In the genomic region with DNA sequence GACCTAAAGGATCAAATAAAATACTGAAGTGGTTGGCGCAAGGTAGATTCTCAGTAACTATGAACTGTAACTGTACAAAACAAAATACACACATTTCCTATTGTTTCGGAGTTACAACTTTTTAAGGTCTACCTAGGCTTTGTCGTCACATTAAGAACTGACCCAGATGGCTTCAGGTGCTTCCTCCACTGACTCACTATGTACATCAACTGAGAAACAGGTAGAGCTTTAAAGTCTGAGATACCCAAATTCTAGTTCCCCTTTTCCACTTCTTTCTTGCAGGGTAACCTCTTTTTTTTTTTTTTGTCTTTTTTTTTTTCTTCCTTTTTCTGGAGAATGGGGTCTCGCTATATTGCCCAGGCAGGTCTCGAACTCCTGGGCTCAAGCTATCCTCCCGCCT, we compare ENCODE assay signal across 19 cellular contexts. TPM values are rescaled to one million over a fixed set of nuclear protein-coding genes. Genes with fewer than 3 reads are reported as not detected.
DNase-seq lines count a peak whose midpoint lies in the region; ATAC-seq, FAIRE-seq and TF ChIP-seq lines count a peak whose summit lies in the region.
"Had no signal": no experiment of that assay in that cellular context is flagged by ENCODE, and none has a peak within 500 bp of the region (broad histone marks: within the 10 kb centered on the region; RNA-seq: fewer than 3 reads in every experiment).

No MANE protein-coding gene starts in this region.

- no peaks in the 10 kb centered on the region; a peak in 1 of 5 replicates for H3K27me3 ChIP-seq in HepG2 (ENCODE audit: control insufficient read depth in 1 of 2, insufficient read depth in 2 of 2, low read length in 2 of 2)
- H3K27me3 ChIP-seq in right lobe of liver, result no peaks in the 10 kb centered on the region
- no peaks in the 10 kb centered on the region for H3K27me3 ChIP-seq in K562 (ENCODE audit: control insufficient read depth in 2 of 2, insufficient read depth in 2 of 2, low read length in 2 of 2)
- no peaks in the 10 kb centered on the region for H3K27me3 ChIP-seq in effector memory CD4-positive, alpha-beta T cell (replicated peaks; ENCODE audit: control insufficient read depth, insufficient read depth, low read length, poor library complexity, severe bottlenecking)

- FAIRE-seq in HepG2 (lab: Jason Lieb, UNC) (no peak), K562 (lab: Jason Lieb, UNC) (no peak)
- FAIRE-seq: D721Med, GM19239, H1 had no signal

- H3K27me3 Mint-ChIP-seq in activated naive CD8-positive, alpha-beta T cell treated with anti-CD3 and anti-CD28 coated beads for 36 hours, result no peaks in the 10 kb centered on the region

- no peak overlapping the region for H3K4me2 ChIP-seq in HepG2 (ENCODE audit: low read depth, low read length)
- no peak overlapping the region for H3K4me2 ChIP-seq in K562 (ENCODE audit: insufficient read depth, low read length)

- H3K27ac ChIP-seq in HepG2 (ENCODE audit: extremely low read length, insufficient read depth, low read length), result no peak overlapping the region
- no peak overlapping the region for H3K27ac ChIP-seq in right lobe of liver
- H3K27ac ChIP-seq in K562 (ENCODE audit: extremely low read depth, low read depth, low read length), result no peak overlapping the region
- H3K27ac ChIP-seq in effector memory CD4-positive, alpha-beta T cell (ENCODE audit: insufficient read depth, low read length, poor library complexity, severe bottlenecking), result no peak overlapping the region

- H3K79me2 ChIP-seq in HepG2 (ENCODE audit: insufficient read depth, low read length) (peaks cover 49% of the 10 kb centered on the region), K562 (ENCODE audit: control insufficient read depth, insufficient read depth, low read length) (peaks cover 47% of the 10 kb centered on the region)

- no peaks in the 10 kb centered on the region for H3K9me3 Mint-ChIP-seq in activated naive CD8-positive, alpha-beta T cell treated with anti-CD3 and anti-CD28 coated beads for 36 hours
- H3K9me3 Mint-ChIP-seq: CD14-positive monocyte; CD8-positive, alpha-beta T cell; HFFc6 had no signal

- ATAC-seq in HepG2, result no peak
- no peak for ATAC-seq in right lobe of liver
- ATAC-seq in K562, result no peak
- no peak for ATAC-seq in HG03442 (IDR thresholded peaks at IDR 0.05; ENCODE audit: unreplicated experiment)
- ATAC-seq: CD8-positive, alpha-beta T cell had no signal

- BruUV-seq in HepG2 (replicated peaks; lab: Mats Ljungman, UMichigan) (TSS peak; percentile 10), K562 (replicated peaks; lab: Mats Ljungman, UMichigan) (no TSS peak)

- H3K27ac Mint-ChIP-seq in activated naive CD8-positive, alpha-beta T cell treated with anti-CD3 and anti-CD28 coated beads for 36 hours, result no peak overlapping the region
- H3K27ac Mint-ChIP-seq: CD8-positive, alpha-beta T cell; HFFc6 had no signal

- in situ Hi-C loops in HepG2 (cut with HindIII; ENCODE audit: extremely low pct_ligation_motif_present, low pct_unique_long_range_greater_than_20kb), result no loop called here
- in situ Hi-C loops in K562 (cut with MboI), result loop anchor here (10.0 kb wide), 1 partner anchor 180 kb away; no protein-coding TSS in a partner anchor

- POLR2A ChIA-PET in HepG2 (lab: Yijun Ruan, JAX) (no interaction called here), K562 (lab: Yijun Ruan, JAX) (interaction anchor here (0.7 to 1.0 kb wide), 2 partner anchors 9 to 20 kb away, joined by 4 read pairs; no protein-coding TSS in a partner anchor)

- peaks cover 87% of the 10 kb centered on the region for H3K36me3 Mint-ChIP-seq in activated naive CD8-positive, alpha-beta T cell treated with anti-CD3 and anti-CD28 coated beads for 36 hours

- TF ChIP-seq RAD21 in HepG2 (CRISPR knock-in tag; IDR thresholded peaks at IDR 0.05), result no peak
- TF ChIP-seq RAD21 in K562 (CRISPR knock-in tag; conservative IDR thresholded peaks at IDR 0.05 in 1 of 2, IDR thresholded peaks at IDR 0.05 in 1 of 2), result no peak

- H4K20me1 ChIP-seq in HepG2 (ENCODE audit: insufficient read depth, low read length) (peaks cover 66% of the 10 kb centered on the region), K562 (replicated peaks; ENCODE audit: control insufficient read depth, insufficient read depth, low read length) (peaks cover 34% of the 10 kb centered on the region)

- intact Hi-C loops in HepG2 (cut with micrococcal nuclease; ENCODE audit: unreplicated experiment), result loop anchor here (5.0 kb wide), 1 partner anchor 187 kb away; a partner anchor contains a TSS
- intact Hi-C loops in right lobe of liver (cut with DNase I), result loop anchor here in 1 of 2 donors (10.0 kb wide), 1 partner anchor 250 kb away; no protein-coding TSS in a partner anchor
- intact Hi-C loops in K562 (cut with micrococcal nuclease), result loop anchor here (5.0 kb wide), 1 partner anchor 187 kb away; a partner anchor contains a TSS

- 98% methylated on average over 6 of the region's 6 CpGs for WGBS in HepG2 (ENCODE audit: low lambda C conversion rate)
- 93% methylated on average over 5 of the region's 6 CpGs for WGBS in right lobe of liver (ENCODE audit: insufficient coverage, low coverage, low lambda C conversion rate, missing lambda C conversion rate)
- 100% methylated on average over 2 of the region's 6 CpGs for WGBS in K562 (ENCODE audit: insufficient coverage, low coverage, missing lambda C conversion rate)

- H3K4me1 Mint-ChIP-seq in activated naive CD8-positive, alpha-beta T cell treated with anti-CD3 and anti-CD28 coated beads for 36 hours, result peaks cover 39% of the 10 kb centered on the region

- no peak overlapping the region for H3K9ac ChIP-seq in HepG2 (ENCODE audit: insufficient read depth, low read depth, low read length)
- H3K9ac ChIP-seq in K562 (ENCODE audit: insufficient read depth in 1 of 2, low read depth in 2 of 2, low read length in 2 of 2), result no peak overlapping the region

- H3K4me3 ChIP-seq in HepG2 (replicated peaks in 1 of 3; ENCODE audit: insufficient read depth in 1 of 3, low read depth in 2 of 3, low read length in 3 of 3), result no peak overlapping the region
- no peak overlapping the region for H3K4me3 ChIP-seq in right lobe of liver
- no peak overlapping the region for H3K4me3 ChIP-seq in K562
- H3K4me3 ChIP-seq in effector memory CD4-positive, alpha-beta T cell (ENCODE audit: insufficient read depth, low read depth, low read length, poor library complexity, severe bottlenecking), result no peak overlapping the region
- H3K4me3 ChIP-seq: HAP-1 had no signal

- DNase-seq in HepG2 (ENCODE audit: low spot score), result no peak
- no peak for DNase-seq in right lobe of liver
- peak; percentile 21 for DNase-seq in MV-4-11 (lab: John Stamatoyannopoulos, UW)
- DNase-seq in K562 (ENCODE audit: extremely low read depth in 1 of 4, low spot score in 3 of 4), result no peak
- no peak for DNase-seq in effector memory CD4-positive, alpha-beta T cell
- DNase-seq in activated naive CD8-positive, alpha-beta T cell treated with anti-CD3 and anti-CD28 coated beads for 36 hours, result no peak
- DNase-seq: ACHN; CD8-positive, alpha-beta T cell; COR-L47; DND-41; GDM1; HFFc6; IMR-90 had no signal

- TF ChIP-seq POLR2A in HepG2 (IDR thresholded peaks at IDR 0.05; ENCODE audit: insufficient read depth in 1 of 2, low read depth in 2 of 2, low read length in 2 of 2) (no peak; a peak in 1 of 4 replicates), right lobe of liver (IDR thresholded peaks at IDR 0.05) (no peak), K562 (conservative IDR thresholded peaks at IDR 0.05) (no peak)

- H3K9me3 ChIP-seq in HepG2 (ENCODE audit: low read length) (no peaks in the 10 kb centered on the region), right lobe of liver (no peaks in the 10 kb centered on the region), K562 (replicated peaks; ENCODE audit: control insufficient read depth, insufficient read depth, low read depth, low read length) (no peaks in the 10 kb centered on the region)
- no peaks in the 10 kb centered on the region for H3K9me3 ChIP-seq in effector memory CD4-positive, alpha-beta T cell (ENCODE audit: control insufficient read depth, low read length)
- H3K9me3 ChIP-seq: HAP-1 had no signal

- TF ChIP-seq EP300 in HepG2 (IDR thresholded peaks at IDR 0.05; ENCODE audit: low read depth in 2 of 2, low read length in 2 of 2) (no peak), HepG2 (CRISPR knock-in tag; IDR thresholded peaks at IDR 0.05; ENCODE audit: borderline replicate concordance) (no peak), K562 (IDR thresholded peaks at IDR 0.05; ENCODE audit: low read length) (no peak)

- CTCF ChIA-PET in HepG2 (lab: Yijun Ruan, JAX; ENCODE audit: low intra/inter-chr PET ratio, low total read pairs) (no interaction called here), K562 (lab: Yijun Ruan, JAX; ENCODE audit: low intra/inter-chr PET ratio) (no interaction called here)

- TF ChIP-seq CTCF in HepG2 (CRISPR knock-in tag; IDR thresholded peaks at IDR 0.05) (no peak), right lobe of liver (IDR thresholded peaks at IDR 0.05) (no peak), K562 (IDR thresholded peaks at IDR 0.05 in 2 of 3, conservative IDR thresholded peaks at IDR 0.05 in 1 of 3; ENCODE audit: insufficient read depth in 2 of 3, low read depth in 1 of 3, low read length in 3 of 3) (no peak)

- H3K36me3 ChIP-seq in HepG2 (replicated peaks in 1 of 2; ENCODE audit: control insufficient read depth in 1 of 2, insufficient read depth in 2 of 2, low read length in 2 of 2), result peaks cover 50 to 81% of the 10 kb centered on the region in 2 experiments
- H3K36me3 ChIP-seq in right lobe of liver, result peaks cover 16 to 75% (median 56%) of the 10 kb centered on the region in 4 donors
- peaks cover 96% of the 10 kb centered on the region for H3K36me3 ChIP-seq in K562 (ENCODE audit: control insufficient read depth, insufficient read depth, low read length)
- peaks cover 75% of the 10 kb centered on the region for H3K36me3 ChIP-seq in effector memory CD4-positive, alpha-beta T cell (ENCODE audit: control insufficient read depth, insufficient read depth, low read length)

- H3K4me1 ChIP-seq in HepG2 (ENCODE audit: insufficient read depth, low read length) (peaks cover 52% of the 10 kb centered on the region), right lobe of liver (peaks cover 0 to 11% (median 4%) of the 10 kb centered on the region in 4 donors), K562 (replicated peaks in 1 of 2; ENCODE audit: control insufficient read depth in 2 of 2, insufficient read depth in 2 of 2, low read length in 2 of 2) (peaks cover 6 to 7% of the 10 kb centered on the region in 2 experiments; a peak in 4 of 5 replicates)
- H3K4me1 ChIP-seq in effector memory CD4-positive, alpha-beta T cell (ENCODE audit: control insufficient read depth, insufficient read depth, low read length, poor library complexity, severe bottlenecking), result peaks cover 12% of the 10 kb centered on the region

- H2AFZ ChIP-seq in HepG2 (ENCODE audit: low read length) (no peak overlapping the region), K562 (ENCODE audit: low read depth, low read length) (no peak overlapping the region)

- H3K9me1 ChIP-seq in K562 (ENCODE audit: control insufficient read depth, insufficient read depth, low read length), result peaks cover 10% of the 10 kb centered on the region

- H3K4me3 Mint-ChIP-seq in activated naive CD8-positive, alpha-beta T cell treated with anti-CD3 and anti-CD28 coated beads for 36 hours, result no peak overlapping the region
- H3K4me3 Mint-ChIP-seq: CD14-positive monocyte; CD8-positive, alpha-beta T cell; HFFc6 had no signal

RNA-seq across cellular contexts. Expression of a gene that starts 5.5 kb away (rescaled TPM):
- total RNA-seq in HepG2 (2016; rRNA removed; fragmentation: Illumina TruSeq; extraction: Trizol), result 778 and 844 TPM in 2 replicates
- 240 and 247 TPM in 2 replicates for total RNA-seq in HepG2 (2016; cell fraction: cytosol; rRNA removed; fragmentation: Illumina TruSeq; extraction: Trizol; ENCODE audit: low read depth)
- 807 and 874 TPM in 2 replicates for total RNA-seq in HepG2 (2016; cell fraction: insoluble cytoplasmic fraction; rRNA removed; fragmentation: Illumina TruSeq; extraction: Trizol)
- total RNA-seq in HepG2 (2016; cell fraction: membrane; rRNA removed; fragmentation: Illumina TruSeq; extraction: Trizol), result 271 and 293 TPM in 2 replicates
- 288 and 319 TPM in 2 replicates for total RNA-seq in HepG2 (2016; cell fraction: nucleus; rRNA removed; fragmentation: Illumina TruSeq; extraction: Trizol)
- 473 and 489 TPM in 2 replicates for polyA plus RNA-seq in HepG2 (2011; rRNA removed)
- polyA plus RNA-seq in HepG2 (2011; cell fraction: cytosol; rRNA removed), result 454 and 565 TPM in 2 replicates
- 241 and 254 TPM in 2 replicates for polyA plus RNA-seq in HepG2 (2011; cell fraction: nucleus; rRNA removed)
- polyA plus RNA-seq in HepG2 (2012), result 287 and 337 TPM in 2 replicates
- 214 and 218 TPM in 2 replicates for polyA plus RNA-seq in HepG2 (2016; cell fraction: cytosol; fragmentation: Illumina TruSeq; extraction: Trizol; ENCODE audit: low read depth)
- polyA plus RNA-seq in HepG2 (2016; cell fraction: insoluble cytoplasmic fraction; fragmentation: Illumina TruSeq; extraction: Trizol; ENCODE audit: low read depth), result 583 and 611 TPM in 2 replicates
- polyA plus RNA-seq in HepG2 (2016; cell fraction: membrane; fragmentation: Illumina TruSeq; extraction: Trizol; ENCODE audit: low read depth), result 190 and 196 TPM in 2 replicates
- polyA plus RNA-seq in HepG2 (2016; cell fraction: nucleus; fragmentation: Illumina TruSeq; extraction: Trizol; ENCODE audit: insufficient read depth, low read depth), result 401 and 413 TPM in 2 replicates
- 137 and 221 TPM in 2 replicates for polyA minus RNA-seq in HepG2 (2011; rRNA and poly(A)+ RNA removed; ENCODE audit: low replicate concordance)
- polyA minus RNA-seq in HepG2 (2011; cell fraction: cytosol; rRNA and poly(A)+ RNA removed), result 125 and 146 TPM in 2 replicates
- polyA minus RNA-seq in HepG2 (2011; cell fraction: nucleus; rRNA and poly(A)+ RNA removed), result 61.2 and 82.5 TPM in 2 replicates
- 100 to 1,000 TPM in 1 of 6 experiments, 10 to 100 TPM in 5; 25.4 to 105 (median 48.1) TPM for total RNA-seq in right lobe of liver
- 13.8 and 26.0 TPM in 2 replicates for total RNA-seq in K562 (2011; cell fraction: chromatin; rRNA removed; ENCODE audit: low replicate concordance)
- 47.4 TPM in 2 replicates for total RNA-seq in K562 (2011; cell fraction: nucleolus; rRNA removed)
- total RNA-seq in K562 (2011; cell fraction: nucleoplasm; rRNA removed), result 29.4 and 35.5 TPM in 2 replicates
- 491 and 504 TPM in 2 replicates for total RNA-seq in K562 (2014; rRNA removed)
- total RNA-seq in K562 (2014; rRNA removed; fragmentation: Illumina TruSeq; extraction: Trizol), result 181 and 186 TPM in 2 replicates
- total RNA-seq in K562 (2015; rRNA removed; fragmentation: Illumina TruSeq; extraction: Trizol), result 277 and 293 TPM in 2 replicates
- 428 and 431 TPM in 2 replicates for total RNA-seq in K562 (2021)
- polyA plus RNA-seq in K562 (2011; rRNA removed), result 266 and 369 TPM in 2 replicates
- 371 and 530 TPM in 2 replicates for polyA plus RNA-seq in K562 (2011; cell fraction: cytosol; rRNA removed)
- polyA plus RNA-seq in K562 (2011; cell fraction: nucleus; rRNA removed), result 158 and 219 TPM in 2 replicates
- polyA plus RNA-seq in K562 (2012), result 207 and 262 TPM in 2 replicates
- polyA plus RNA-seq in K562 (2014; fragmentation: Illumina TruSeq; extraction: Trizol), result 186 and 337 TPM in 2 replicates
- polyA plus RNA-seq in K562 (2014; fragmentation: Nextera tagmentation; extraction: Ambion mirVana), result 10 to 100 TPM; 13.1 to 65.7 TPM
- polyA plus RNA-seq in K562 (2014; rRNA removed), result 488 and 615 TPM in 2 replicates
- 96.2 and 112 TPM in 2 replicates for polyA minus RNA-seq in K562 (2011; rRNA and poly(A)+ RNA removed)
- polyA minus RNA-seq in K562 (2011; cell fraction: cytosol; rRNA and poly(A)+ RNA removed), result 87.8 and 116 TPM in 2 replicates
- 22.9 and 56.0 TPM in 2 replicates for polyA minus RNA-seq in K562 (2011; cell fraction: nucleus; rRNA and poly(A)+ RNA removed)
- 100 to 1,000 TPM; 481 to 500 TPM for total RNA-seq in activated naive CD8-positive, alpha-beta T cell treated with anti-CD3 and anti-CD28 coated beads for 36 hours

RNA-seq across cellular contexts. Expression of a gene that starts 43.6 kb away (rescaled TPM):
- total RNA-seq in HepG2 (2016; rRNA removed; fragmentation: Illumina TruSeq; extraction: Trizol) (22.1 and 28.8 TPM in 2 replicates), right lobe of liver (1 to 10 TPM; 3.9 to 7.3 (median 6.0) TPM), K562 (2014; rRNA removed) (5.4 and 6.7 TPM in 2 replicates), K562 (2014; rRNA removed; fragmentation: Illumina TruSeq; extraction: Trizol) (8.8 and 9.8 TPM in 2 replicates), K562 (2015; rRNA removed; fragmentation: Illumina TruSeq; extraction: Trizol) (8.7 and 9.3 TPM in 2 replicates), K562 (2021) (6.1 and 6.3 TPM in 2 replicates)
- total RNA-seq in HepG2 (2016; cell fraction: cytosol; rRNA removed; fragmentation: Illumina TruSeq; extraction: Trizol; ENCODE audit: low read depth), result 4.5 and 6.2 TPM in 2 replicates
- 22.4 and 26.5 TPM in 2 replicates for total RNA-seq in HepG2 (2016; cell fraction: insoluble cytoplasmic fraction; rRNA removed; fragmentation: Illumina TruSeq; extraction: Trizol)
- total RNA-seq in HepG2 (2016; cell fraction: membrane; rRNA removed; fragmentation: Illumina TruSeq; extraction: Trizol), result 15.3 and 17.5 TPM in 2 replicates
- total RNA-seq in HepG2 (2016; cell fraction: nucleus; rRNA removed; fragmentation: Illumina TruSeq; extraction: Trizol), result 21.9 and 23.7 TPM in 2 replicates
- polyA plus RNA-seq in HepG2 (2011; rRNA removed) (16.4 and 17.0 TPM in 2 replicates), K562 (2011; rRNA removed) (8.0 and 12.0 TPM in 2 replicates), K562 (2014; fragmentation: Illumina TruSeq; extraction: Trizol) (7.8 and 8.2 TPM in 2 replicates), K562 (2014; fragmentation: Nextera tagmentation; extraction: Ambion mirVana) (1 to 10 TPM; 1.4 to 4.0 TPM), K562 (2014; rRNA removed) (4.7 and 6.4 TPM in 2 replicates)
- polyA plus RNA-seq in HepG2 (2011; cell fraction: cytosol; rRNA removed), result 8.7 and 11.5 TPM in 2 replicates
- 27.9 and 31.1 TPM in 2 replicates for polyA plus RNA-seq in HepG2 (2011; cell fraction: nucleus; rRNA removed)
- polyA plus RNA-seq in HepG2 (2012), result 13.6 and 14.9 TPM in 2 replicates
- 2.1 and 3.0 TPM in 2 replicates for polyA plus RNA-seq in HepG2 (2016; cell fraction: cytosol; fragmentation: Illumina TruSeq; extraction: Trizol; ENCODE audit: low read depth)
- polyA plus RNA-seq in HepG2 (2016; cell fraction: insoluble cytoplasmic fraction; fragmentation: Illumina TruSeq; extraction: Trizol; ENCODE audit: low read depth), result 18.9 and 19.0 TPM in 2 replicates
- 4.9 and 6.7 TPM in 2 replicates for polyA plus RNA-seq in HepG2 (2016; cell fraction: membrane; fragmentation: Illumina TruSeq; extraction: Trizol; ENCODE audit: low read depth)
- 40.2 and 44.5 TPM in 2 replicates for polyA plus RNA-seq in HepG2 (2016; cell fraction: nucleus; fragmentation: Illumina TruSeq; extraction: Trizol; ENCODE audit: insufficient read depth, low read depth)
- 8.3 and 15.8 TPM in 2 replicates for polyA minus RNA-seq in HepG2 (2011; rRNA and poly(A)+ RNA removed; ENCODE audit: low replicate concordance)
- 10.1 and 14.8 TPM in 2 replicates for polyA minus RNA-seq in HepG2 (2011; cell fraction: cytosol; rRNA and poly(A)+ RNA removed)
- 21.9 and 37.8 TPM in 2 replicates for polyA minus RNA-seq in HepG2 (2011; cell fraction: nucleus; rRNA and poly(A)+ RNA removed)
- 12.5 and 18.7 TPM in 2 replicates for total RNA-seq in K562 (2011; cell fraction: chromatin; rRNA removed; ENCODE audit: low replicate concordance)
- 6.0 and 10.8 TPM in 2 replicates for total RNA-seq in K562 (2011; cell fraction: nucleolus; rRNA removed)
- 11.1 and 11.7 TPM in 2 replicates for total RNA-seq in K562 (2011; cell fraction: nucleoplasm; rRNA removed)
- polyA plus RNA-seq in K562 (2011; cell fraction: cytosol; rRNA removed), result 3.7 and 8.3 TPM in 2 replicates
- polyA plus RNA-seq in K562 (2011; cell fraction: nucleus; rRNA removed), result 12.3 and 19.1 TPM in 2 replicates
- polyA plus RNA-seq in K562 (2012), result 3.2 and 5.5 TPM in 2 replicates
- 14.2 and 24.0 TPM in 2 replicates for polyA minus RNA-seq in K562 (2011; rRNA and poly(A)+ RNA removed)
- 3.1 and 5.5 TPM in 2 replicates for polyA minus RNA-seq in K562 (2011; cell fraction: cytosol; rRNA and poly(A)+ RNA removed)
- polyA minus RNA-seq in K562 (2011; cell fraction: nucleus; rRNA and poly(A)+ RNA removed), result 5.9 and 15.3 TPM in 2 replicates
- 10 to 100 TPM in 1 of 2 experiments, 1 to 10 TPM in 1; 8.8 to 10.4 TPM for total RNA-seq in activated naive CD8-positive, alpha-beta T cell treated with anti-CD3 and anti-CD28 coated beads for 36 hours
